ENCODE assay signal across 1 cellular context in the genomic region with DNA sequence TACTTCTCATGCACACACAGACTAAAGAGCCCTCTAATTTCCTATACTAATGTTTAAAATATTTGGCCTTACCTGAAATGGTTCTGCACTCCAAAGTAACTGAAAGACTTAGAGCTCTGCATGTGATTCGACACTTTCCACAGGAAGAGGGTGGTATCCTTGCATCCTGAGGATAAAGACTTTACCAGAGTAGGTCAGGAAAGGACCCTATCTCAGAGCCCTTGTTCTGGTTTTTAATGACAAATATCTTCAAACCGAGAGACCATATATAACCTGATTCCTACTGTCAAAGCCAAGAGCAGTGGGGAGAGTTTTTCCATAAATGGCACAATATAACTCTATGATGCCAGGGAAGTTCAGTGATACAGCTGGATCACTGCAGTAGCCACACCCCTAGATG.
TF ChIP-seq lines count a peak whose summit lies in the region.

A gene with protein sequence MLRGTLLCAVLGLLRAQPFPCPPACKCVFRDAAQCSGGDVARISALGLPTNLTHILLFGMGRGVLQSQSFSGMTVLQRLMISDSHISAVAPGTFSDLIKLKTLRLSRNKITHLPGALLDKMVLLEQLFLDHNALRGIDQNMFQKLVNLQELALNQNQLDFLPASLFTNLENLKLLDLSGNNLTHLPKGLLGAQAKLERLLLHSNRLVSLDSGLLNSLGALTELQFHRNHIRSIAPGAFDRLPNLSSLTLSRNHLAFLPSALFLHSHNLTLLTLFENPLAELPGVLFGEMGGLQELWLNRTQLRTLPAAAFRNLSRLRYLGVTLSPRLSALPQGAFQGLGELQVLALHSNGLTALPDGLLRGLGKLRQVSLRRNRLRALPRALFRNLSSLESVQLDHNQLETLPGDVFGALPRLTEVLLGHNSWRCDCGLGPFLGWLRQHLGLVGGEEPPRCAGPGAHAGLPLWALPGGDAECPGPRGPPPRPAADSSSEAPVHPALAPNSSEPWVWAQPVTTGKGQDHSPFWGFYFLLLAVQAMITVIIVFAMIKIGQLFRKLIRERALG (minus strand): TSS at position 101 of the 400 bp plus-strand sequence. CDS start 984 bp downstream, outside the sequence.

TF ChIP-seq in WTC11, 78 proteins besides CTCF, POLR2A, EP300 and RAD21 (continued from another document):
- TF ChIP-seq, protein P1, sequence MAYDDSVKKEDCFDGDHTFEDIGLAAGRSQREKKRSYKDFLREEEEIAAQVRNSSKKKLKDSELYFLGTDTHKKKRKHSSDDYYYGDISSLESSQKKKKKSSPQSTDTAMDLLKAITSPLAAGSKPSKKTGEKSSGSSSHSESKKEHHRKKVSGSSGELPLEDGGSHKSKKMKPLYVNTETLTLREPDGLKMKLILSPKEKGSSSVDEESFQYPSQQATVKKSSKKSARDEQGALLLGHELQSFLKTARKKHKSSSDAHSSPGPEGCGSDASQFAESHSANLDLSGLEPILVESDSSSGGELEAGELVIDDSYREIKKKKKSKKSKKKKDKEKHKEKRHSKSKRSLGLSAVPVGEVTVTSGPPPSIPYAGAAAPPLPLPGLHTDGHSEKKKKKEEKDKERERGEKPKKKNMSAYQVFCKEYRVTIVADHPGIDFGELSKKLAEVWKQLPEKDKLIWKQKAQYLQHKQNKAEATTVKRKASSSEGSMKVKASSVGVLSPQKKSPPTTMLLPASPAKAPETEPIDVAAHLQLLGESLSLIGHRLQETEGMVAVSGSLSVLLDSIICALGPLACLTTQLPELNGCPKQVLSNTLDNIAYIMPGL (CRISPR knock-in tag; IDR thresholded peaks at IDR 0.05) = no peak
- TF ChIP-seq ZNF219 (CRISPR knock-in tag; IDR thresholded peaks at IDR 0.05; ENCODE audit: borderline replicate concordance) (no peak), TP53 (CRISPR knock-in tag; IDR thresholded peaks at IDR 0.05) (no peak), ESRRA (CRISPR knock-in tag; IDR thresholded peaks at IDR 0.05; ENCODE audit: borderline replicate concordance) (no peak), GABPB1 (CRISPR knock-in tag; IDR thresholded peaks at IDR 0.05) (no peak)
- TF ChIP-seq, protein P2, sequence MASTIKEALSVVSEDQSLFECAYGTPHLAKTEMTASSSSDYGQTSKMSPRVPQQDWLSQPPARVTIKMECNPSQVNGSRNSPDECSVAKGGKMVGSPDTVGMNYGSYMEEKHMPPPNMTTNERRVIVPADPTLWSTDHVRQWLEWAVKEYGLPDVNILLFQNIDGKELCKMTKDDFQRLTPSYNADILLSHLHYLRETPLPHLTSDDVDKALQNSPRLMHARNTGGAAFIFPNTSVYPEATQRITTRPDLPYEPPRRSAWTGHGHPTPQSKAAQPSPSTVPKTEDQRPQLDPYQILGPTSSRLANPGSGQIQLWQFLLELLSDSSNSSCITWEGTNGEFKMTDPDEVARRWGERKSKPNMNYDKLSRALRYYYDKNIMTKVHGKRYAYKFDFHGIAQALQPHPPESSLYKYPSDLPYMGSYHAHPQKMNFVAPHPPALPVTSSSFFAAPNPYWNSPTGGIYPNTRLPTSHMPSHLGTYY (CRISPR knock-in tag; IDR thresholded peaks at IDR 0.05) = no peak
- TF ChIP-seq, protein P3, sequence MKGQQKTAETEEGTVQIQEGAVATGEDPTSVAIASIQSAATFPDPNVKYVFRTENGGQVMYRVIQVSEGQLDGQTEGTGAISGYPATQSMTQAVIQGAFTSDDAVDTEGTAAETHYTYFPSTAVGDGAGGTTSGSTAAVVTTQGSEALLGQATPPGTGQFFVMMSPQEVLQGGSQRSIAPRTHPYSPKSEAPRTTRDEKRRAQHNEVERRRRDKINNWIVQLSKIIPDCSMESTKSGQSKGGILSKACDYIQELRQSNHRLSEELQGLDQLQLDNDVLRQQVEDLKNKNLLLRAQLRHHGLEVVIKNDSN (CRISPR knock-in tag; IDR thresholded peaks at IDR 0.05) = no peak
